12 cellular contexts compared by ENCODE assay signal in the genomic region with DNA sequence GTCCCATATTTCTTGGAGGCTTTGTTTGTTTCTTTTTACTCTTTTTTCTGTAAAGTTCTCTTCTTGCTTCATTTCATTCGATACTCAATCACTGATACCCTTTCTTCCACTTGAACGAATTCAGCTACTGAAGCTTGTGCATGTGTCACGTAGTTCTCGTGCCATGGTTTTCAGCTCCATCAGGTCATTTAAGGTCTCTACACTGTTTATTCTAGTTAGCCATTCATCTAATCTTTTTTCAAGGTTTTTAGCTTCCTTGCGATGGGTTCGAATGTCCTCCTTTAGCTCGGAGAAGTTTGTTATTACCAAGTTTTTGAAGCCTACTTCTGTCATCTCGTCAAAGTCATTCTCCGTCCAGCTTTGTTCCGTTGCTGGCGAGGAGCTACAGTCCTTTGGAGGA. TPM values are rescaled to one million over a fixed set of nuclear protein-coding genes. Genes with fewer than 3 reads are reported as not detected.
"Had no signal": no experiment of that assay in that cellular context is flagged by ENCODE, and none has a peak within 500 bp of the region (broad histone marks: within the 10 kb centered on the region; RNA-seq: fewer than 3 reads in every experiment).

No MANE protein-coding gene starts in this region.

RNA-seq across cellular contexts. Expression of gene CRYM, which starts 55.6 kb away (rescaled TPM):
- total RNA-seq: activated naive CD4-positive, alpha-beta T cell treated with anti-CD3 and anti-CD28 coated beads for 36 hours; activated naive CD4-positive, alpha-beta T cell treated with anti-CD3 and anti-CD28 coated beads, Interleukin-2, amount 50 U/mL, for 72 hours; activated naive CD8-positive, alpha-beta T cell treated with anti-CD3 and anti-CD28 coated beads for 36 hours; activated naive CD8-positive, alpha-beta T cell treated with anti-CD3 and anti-CD28 coated beads, Interleukin-2, amount 10 ng/mL, durations not matched to agents 7 days and 5 days; activated T-cell treated with anti-CD3 and anti-CD28 coated beads, Interleukin-2, amount 50 U/mL, for 4 hours; activated T-cell treated with anti-CD3 and anti-CD28 coated beads, Interleukin-2, amount 50 U/mL, for 72 hours; activated T-helper 1 cell treated with anti-CD3 and anti-CD28 coated beads, Interleukin-12 subunit alpha, Interleukin-12 subunit beta, Interleukin-2, Interleukin-4 antibody, amounts not matched to agents 30 ng/mL and 10 ng/mL and 1 ng/mL, durations not matched to agents 14 hours and 24 hours and 36 hours; activated T-helper 17 cell treated with anti-CD3 and anti-CD28 coated beads, Interleukin-2, amount 50 U/mL, for 72 hours; activated T-helper 2 cell treated with anti-CD3 and anti-CD28 coated beads, Interferon-gamma antibody, Interleukin-2, Interleukin-4, amounts not matched to agents 10 μg/mL and 5 μg/mL and 100 μg/mL, durations not matched to agents 14 hours and 24 hours and 36 hours; ascending aorta; cardiac muscle cell; chondrocyte had no signal
- polyA plus RNA-seq: cardiac muscle cell had no signal
